ENCODE assay signal across 8 cellular contexts in genomic region chr10:11180228-11180627, GRCh38.
DNase-seq lines count a peak whose midpoint lies in the region; ATAC-seq and FAIRE-seq lines count a peak whose summit lies in the region.

No MANE protein-coding gene starts in this region.

- H3K4me3 Mint-ChIP-seq in activated T-helper 2 cell treated with anti-CD3 and anti-CD28 coated beads, Interferon-gamma antibody, Interleukin-2, Interleukin-4, amounts not matched to agents 10 μg/mL and 5 μg/mL and 100 μg/mL, durations not matched to agents 14 hours and 24 hours and 36 hours (ENCODE audit: low read depth): peak overlapping the region; percentile 89

- WGBS in neuronal stem cell (ENCODE audit: extremely low coverage in 2 of 2, insufficient read length in 2 of 2, insufficient replicate concordance in 1 of 2), 2 donors: no CpG with 5 or more reads among the region's 14 CpGs

- H3K4me1 ChIP-seq in neuronal stem cell (ENCODE audit: control insufficient read depth in 2 of 2, insufficient read depth in 1 of 2, low read depth in 1 of 2, low read length in 2 of 2): peaks cover 0 to 4% of the 10 kb centered on the region in 2 donors

- no peak overlapping the region for H2BK120ac ChIP-seq in neuronal stem cell (ENCODE audit: low read depth, low read length)

- FAIRE-seq in GM18507 (lab: Jason Lieb, UNC): peak; percentile 95

- H2BK12ac ChIP-seq in neuronal stem cell (ENCODE audit: low read length): no peak overlapping the region

- H3K9me3 Mint-ChIP-seq in activated T-helper 2 cell treated with anti-CD3 and anti-CD28 coated beads, Interferon-gamma antibody, Interleukin-2, Interleukin-4, amounts not matched to agents 10 μg/mL and 5 μg/mL and 100 μg/mL, durations not matched to agents 14 hours and 24 hours and 36 hours: peaks cover 18% of the 10 kb centered on the region

- intact Hi-C loops in activated T-helper 2 cell treated with anti-CD3 and anti-CD28 coated beads, Interferon-gamma antibody, Interleukin-2, Interleukin-4, amounts not matched to agents 10 μg/mL and 5 μg/mL and 100 μg/mL, durations not matched to agents 14 hours and 24 hours and 36 hours (cut with micrococcal nuclease): loop anchor here (1.0 to 5.0 kb wide), 2 partner anchors 20 to 33 kb away; no protein-coding TSS in a partner anchor

- no peak overlapping the region for H3K4ac ChIP-seq in neuronal stem cell (ENCODE audit: low read length)

- no peak overlapping the region for H4K8ac ChIP-seq in neuronal stem cell (ENCODE audit: low read depth, low read length)

- no peak overlapping the region for H3K4me2 ChIP-seq in neuronal stem cell (ENCODE audit: insufficient read depth, low read length, poor library complexity, severe bottlenecking)

- DNase-seq in GM18507 (ENCODE audit: extremely low spot score, insufficient read length, low read depth) (no peak), NAMALWA (ENCODE audit: low spot score) (peak; percentile 46), neuronal stem cell (ENCODE audit: low spot score) (no peak), COLO829 (ENCODE audit: low spot score) (no peak), NCI-H1694 treated with DMSO at 0.1 percent for 48 hours (lab: John Stamatoyannopoulos, UW) (no peak), SHP77 treated with DMSO at 0.1 percent for 48 hours (lab: John Stamatoyannopoulos, UW) (no peak)
- peak; percentile 68 for DNase-seq in activated T-helper 2 cell treated with anti-CD3 and anti-CD28 coated beads, Interferon-gamma antibody, Interleukin-2, Interleukin-4, amounts not matched to agents 10 μg/mL and 5 μg/mL and 100 μg/mL, durations not matched to agents 14 hours and 24 hours and 36 hours (ENCODE audit: low spot score)

- H3K27me3 ChIP-seq in neuronal stem cell (ENCODE audit: control insufficient read depth in 3 of 3, insufficient read depth in 3 of 3, low read depth in 1 of 3, low read length in 3 of 3): no peaks in the 10 kb centered on the region

- H2BK5ac ChIP-seq in neuronal stem cell (ENCODE audit: low read length): no peak overlapping the region

- peaks cover 0 to 25% of the 10 kb centered on the region in 2 donors for H3K36me3 ChIP-seq in neuronal stem cell (replicated peaks in 1 of 2; ENCODE audit: control insufficient read depth in 2 of 2, insufficient read depth in 2 of 2, low read length in 2 of 2)

- no peak overlapping the region for H2BK15ac ChIP-seq in neuronal stem cell (ENCODE audit: low read length)

- H2AFZ ChIP-seq in neuronal stem cell (ENCODE audit: low read length): no peak overlapping the region

- H3K27ac ChIP-seq in neuronal stem cell (replicated peaks; ENCODE audit: low read length): no peak overlapping the region

- H3K27ac Mint-ChIP-seq in activated T-helper 2 cell treated with anti-CD3 and anti-CD28 coated beads, Interferon-gamma antibody, Interleukin-2, Interleukin-4, amounts not matched to agents 10 μg/mL and 5 μg/mL and 100 μg/mL, durations not matched to agents 14 hours and 24 hours and 36 hours: no peak overlapping the region

- no peak overlapping the region for H3K18ac ChIP-seq in neuronal stem cell (ENCODE audit: low read length)

- no peaks in the 10 kb centered on the region for H3K27me3 Mint-ChIP-seq in activated T-helper 2 cell treated with anti-CD3 and anti-CD28 coated beads, Interferon-gamma antibody, Interleukin-2, Interleukin-4, amounts not matched to agents 10 μg/mL and 5 μg/mL and 100 μg/mL, durations not matched to agents 14 hours and 24 hours and 36 hours (ENCODE audit: low read depth)

- peaks cover 86% of the 10 kb centered on the region for H3K4me1 Mint-ChIP-seq in activated T-helper 2 cell treated with anti-CD3 and anti-CD28 coated beads, Interferon-gamma antibody, Interleukin-2, Interleukin-4, amounts not matched to agents 10 μg/mL and 5 μg/mL and 100 μg/mL, durations not matched to agents 14 hours and 24 hours and 36 hours (ENCODE audit: low read depth)

- H3K9ac ChIP-seq in neuronal stem cell (ENCODE audit: low read depth, low read length, poor library complexity): no peak overlapping the region

- H2AK5ac ChIP-seq in neuronal stem cell (ENCODE audit: low read depth, low read length): no peak overlapping the region

- H3K4me3 ChIP-seq in neuronal stem cell (ENCODE audit: low read length in 2 of 2): no peak overlapping the region

- H3K36me3 Mint-ChIP-seq in activated T-helper 2 cell treated with anti-CD3 and anti-CD28 coated beads, Interferon-gamma antibody, Interleukin-2, Interleukin-4, amounts not matched to agents 10 μg/mL and 5 μg/mL and 100 μg/mL, durations not matched to agents 14 hours and 24 hours and 36 hours (ENCODE audit: low read depth): peaks cover 86% of the 10 kb centered on the region

- ATAC-seq in HG02588 (IDR thresholded peaks at IDR 0.05; ENCODE audit: unreplicated experiment): no peak

- H3K79me1 ChIP-seq in neuronal stem cell (ENCODE audit: low read depth, low read length): peaks cover 7% of the 10 kb centered on the region

- no peak overlapping the region for H3K14ac ChIP-seq in neuronal stem cell (ENCODE audit: low read length)

- peak overlapping the region; percentile 25 for H3K23ac ChIP-seq in neuronal stem cell (ENCODE audit: low read depth, low read length, poor library complexity)

- H4K91ac ChIP-seq in neuronal stem cell (ENCODE audit: low read depth, low read length, poor library complexity): no peak overlapping the region

- peaks cover 2 to 7% of the 10 kb centered on the region in 2 donors for H3K9me3 ChIP-seq in neuronal stem cell (replicated peaks in 1 of 2; ENCODE audit: control insufficient read depth in 2 of 2, insufficient read depth in 1 of 2, low read depth in 1 of 2, low read length in 2 of 2)

Comparison
In these comparisons a context has a peak if more than half of its experiments do, and no peak if none do; other contexts are left out.
1. DNase-seq: peak in NAMALWA (single experiment) and activated T-helper 2 cell treated with anti-CD3 and anti-CD28 coated beads, Interferon-gamma antibody, Interleukin-2, Interleukin-4, amounts not matched to agents 10 μg/mL and 5 μg/mL and 100 μg/mL, durations not matched to agents 14 hours and 24 hours and 36 hours (single experiment); none in GM18507 (single experiment), neuronal stem cell (single experiment), COLO829 (single experiment), NCI-H1694 treated with DMSO at 0.1 percent for 48 hours (single experiment) and SHP77 treated with DMSO at 0.1 percent for 48 hours (single experiment).